ENCODE assay signal across 8 cellular contexts in genomic region chr10:102135956-102136526, GRCh38. TPM values are rescaled to one million over a fixed set of nuclear protein-coding genes. Genes with fewer than 3 reads are reported as not detected.
DNase-seq lines count a peak whose midpoint lies in the region; ATAC-seq and TF ChIP-seq lines count a peak whose summit lies in the region.

No MANE protein-coding gene starts in this region.

- no peak overlapping the region for H3K4me3 Mint-ChIP-seq in activated CD4-positive, alpha-beta memory T cell treated with anti-CD3 and anti-CD28 coated beads, Interleukin-2, amount 10 ng/mL, durations not matched to agents 7 days and 5 days
- H3K4me3 Mint-ChIP-seq in neural crest cell: peak overlapping the region; percentile 67

- H3K79me2 ChIP-seq in SK-N-SH (ENCODE audit: insufficient read depth): peaks cover 83% of the 10 kb centered on the region
- peaks cover 82% of the 10 kb centered on the region for H3K79me2 ChIP-seq in KMS-11 (ENCODE audit: insufficient read depth, low read depth)
- peaks cover 81% of the 10 kb centered on the region for H3K79me2 ChIP-seq in mesendoderm (ENCODE audit: control insufficient read depth, insufficient read depth, low read length)

- no peak overlapping the region for H2BK5ac ChIP-seq in mesendoderm (ENCODE audit: low read length)

- H3K36me3 Mint-ChIP-seq in activated CD4-positive, alpha-beta memory T cell treated with anti-CD3 and anti-CD28 coated beads, Interleukin-2, amount 10 ng/mL, durations not matched to agents 7 days and 5 days (ENCODE audit: low read depth): peaks cover 49% of the 10 kb centered on the region
- H3K36me3 Mint-ChIP-seq in neural crest cell (ENCODE audit: low read depth): peaks cover 14% of the 10 kb centered on the region

- POLR2A ChIA-PET in SK-N-SH (lab: Yijun Ruan, JAX): no interaction called here
- POLR2A ChIA-PET in activated CD4-positive, alpha-beta memory T cell treated with anti-CD3 and anti-CD28 coated beads, Interleukin-2, amount 10 ng/mL, durations not matched to agents 7 days and 5 days (lab: Charles Lee): interaction anchor here (1.0 to 2.1 kb wide), 9 partner anchors 11 to 318 kb away, joined by 3 to 9 read pairs (median 6); partner anchors contain the start of gene OGA

- 88% methylated on average over 7 of the region's 7 CpGs for WGBS in SK-N-SH (ENCODE audit: low lambda C conversion rate)
- no CpG with 5 or more reads among the region's 7 CpGs for WGBS in mesendoderm (ENCODE audit: extremely low coverage, insufficient coverage, low lambda C conversion rate)

- H2AFZ ChIP-seq in SK-N-SH (ENCODE audit: low read depth) (no peak overlapping the region), KMS-11 (ENCODE audit: low read depth) (no peak overlapping the region)

- TF ChIP-seq CTCF in SK-N-SH (IDR thresholded peaks at IDR 0.05) (no peak), KMS-11 (conservative IDR thresholded peaks at IDR 0.05; ENCODE audit: low read depth, low read length) (no peak), neural crest cell (conservative IDR thresholded peaks at IDR 0.05) (no peak)

- peaks cover 23 to 41% of the 10 kb centered on the region in 2 experiments for H3K36me3 ChIP-seq in SK-N-SH (replicated peaks in 1 of 2; ENCODE audit: control insufficient read depth in 1 of 2, insufficient read depth in 2 of 2, low read length in 1 of 2)
- H3K36me3 ChIP-seq in KMS-11 (ENCODE audit: insufficient read depth): 0 out of 2 replicates have a peak, but pooled peaks cover 27% of the 10 kb centered on the region
- peaks cover 25% of the 10 kb centered on the region for H3K36me3 ChIP-seq in mesendoderm (ENCODE audit: control insufficient read depth, insufficient read depth, low read length)

- H3K4me3 ChIP-seq in SK-N-SH (ENCODE audit: low read depth in 2 of 2, low read length in 1 of 2) (no peak overlapping the region), KMS-11 (IDR thresholded peaks at IDR 0.05; ENCODE audit: insufficient read depth, low read depth, low read length) (no peak overlapping the region), mesendoderm (ENCODE audit: low read length) (no peak overlapping the region)

- H3K27me3 ChIP-seq in SK-N-SH (ENCODE audit: insufficient read depth) (no peaks in the 10 kb centered on the region), KMS-11 (ENCODE audit: insufficient read depth, low read depth) (no peaks in the 10 kb centered on the region), mesendoderm (ENCODE audit: insufficient read depth, low read length, poor library complexity) (no peaks in the 10 kb centered on the region)

- H3K27ac Mint-ChIP-seq in activated CD4-positive, alpha-beta memory T cell treated with anti-CD3 and anti-CD28 coated beads, Interleukin-2, amount 10 ng/mL, durations not matched to agents 7 days and 5 days: peak overlapping the region; percentile 52
- H3K27ac Mint-ChIP-seq in neural crest cell (ENCODE audit: unreplicated experiment): no peak overlapping the region

- no peak overlapping the region for H3K56ac ChIP-seq in mesendoderm (ENCODE audit: low read length)

- H3K9me2 ChIP-seq in SK-N-SH: no peaks in the 10 kb centered on the region

- TF ChIP-seq EP300 in SK-N-SH (IDR thresholded peaks at IDR 0.05; ENCODE audit: borderline replicate concordance in 1 of 2, low read depth in 1 of 2, low read length in 1 of 2): no peak

- peak overlapping the region; percentile 40; the same call in 1 of the 2 replicates for H3K4me2 ChIP-seq in SK-N-SH
- peak overlapping the region; percentile 87 for H3K4me2 ChIP-seq in KMS-11
- H3K4me2 ChIP-seq in mesendoderm (ENCODE audit: low read length): no peak overlapping the region

- ATAC-seq in SK-N-SH treated with all-trans-retinoic acid at 6 μM for 48 hours: no peak
- ATAC-seq in HG02623 (IDR thresholded peaks at IDR 0.05; ENCODE audit: unreplicated experiment): no peak

- no peak overlapping the region for H4K8ac ChIP-seq in mesendoderm (ENCODE audit: low read depth, low read length)

- no peaks in the 10 kb centered on the region for H3K9me3 ChIP-seq in SK-N-SH

- peaks cover 46% of the 10 kb centered on the region for H3K4me1 Mint-ChIP-seq in activated CD4-positive, alpha-beta memory T cell treated with anti-CD3 and anti-CD28 coated beads, Interleukin-2, amount 10 ng/mL, durations not matched to agents 7 days and 5 days
- peaks cover 34% of the 10 kb centered on the region for H3K4me1 Mint-ChIP-seq in neural crest cell

- no peak overlapping the region for H2BK15ac ChIP-seq in mesendoderm (replicated peaks; ENCODE audit: low read depth)

- H3K27ac ChIP-seq in SK-N-SH (ENCODE audit: low read depth in 2 of 2, low read length in 1 of 2): no peak overlapping the region
- H3K27ac ChIP-seq in KMS-11: no peak overlapping the region
- H3K27ac ChIP-seq in mesendoderm (ENCODE audit: low read depth, low read length): no peak overlapping the region

- H4K5ac ChIP-seq in mesendoderm (ENCODE audit: low read length): no peak overlapping the region

- peaks cover 22% of the 10 kb centered on the region for H3K79me1 ChIP-seq in mesendoderm (ENCODE audit: low read length)

- H3F3A ChIP-seq in SK-N-SH (replicated peaks; ENCODE audit: insufficient read depth): peaks cover 10% of the 10 kb centered on the region

- H2BK120ac ChIP-seq in mesendoderm (ENCODE audit: low read depth, low read length): no peak overlapping the region

- H3K4ac ChIP-seq in mesendoderm (ENCODE audit: low read depth, low read length): no peak overlapping the region

- H3K23ac ChIP-seq in mesendoderm (ENCODE audit: low read length): no peak overlapping the region

- no peaks in the 10 kb centered on the region for H3K27me3 Mint-ChIP-seq in activated CD4-positive, alpha-beta memory T cell treated with anti-CD3 and anti-CD28 coated beads, Interleukin-2, amount 10 ng/mL, durations not matched to agents 7 days and 5 days
- no peaks in the 10 kb centered on the region for H3K27me3 Mint-ChIP-seq in neural crest cell (ENCODE audit: low read depth)

- H2AK5ac ChIP-seq in mesendoderm (ENCODE audit: low read length): no peak overlapping the region

- H3K9ac ChIP-seq in SK-N-SH (no peak overlapping the region), KMS-11 (no peak overlapping the region), mesendoderm (ENCODE audit: low read length) (no peak overlapping the region)

- no peaks in the 10 kb centered on the region for H3K9me3 Mint-ChIP-seq in activated CD4-positive, alpha-beta memory T cell treated with anti-CD3 and anti-CD28 coated beads, Interleukin-2, amount 10 ng/mL, durations not matched to agents 7 days and 5 days
- H3K9me3 Mint-ChIP-seq in neural crest cell: no peaks in the 10 kb centered on the region

- CTCF ChIA-PET in SK-N-SH (lab: Yijun Ruan, JAX): interaction anchor here (0.8 to 1.9 kb wide), 7 partner anchors 14 to 246 kb away, joined by 3 to 7 read pairs (median 3); no protein-coding TSS in a partner anchor
- CTCF ChIA-PET in activated CD4-positive, alpha-beta memory T cell treated with anti-CD3 and anti-CD28 coated beads, Interleukin-2, amount 10 ng/mL, durations not matched to agents 7 days and 5 days (lab: Charles Lee): interaction anchor here (0.6 to 3.7 kb wide), 5 partner anchors 8 to 258 kb away, joined by 3 to 16 read pairs (median 3); partner anchors contain the start of gene NOLC1

- no peak for TF ChIP-seq RAD21 in SK-N-SH (IDR thresholded peaks at IDR 0.05; ENCODE audit: low read length)

- H4K20me1 ChIP-seq in SK-N-SH (ENCODE audit: insufficient read depth) (peaks cover 72% of the 10 kb centered on the region), KMS-11 (ENCODE audit: insufficient read depth) (peaks cover 48% of the 10 kb centered on the region)

- H3K4me1 ChIP-seq in SK-N-SH (ENCODE audit: control insufficient read depth in 1 of 2, insufficient read depth in 2 of 2, low read depth in 1 of 2, low read length in 1 of 2) (peaks cover 13 to 18% of the 10 kb centered on the region in 2 experiments; a peak in 2 of 4 replicates), KMS-11 (ENCODE audit: low read depth, poor library complexity, severe bottlenecking) (peaks cover 34% of the 10 kb centered on the region), mesendoderm (ENCODE audit: control insufficient read depth, low read depth, low read length) (no peaks in the 10 kb centered on the region)

- DNase-seq in SK-N-SH (no peak), neural crest cell (ENCODE audit: low read depth, low spot score) (no peak), kidney glomerular epithelial cell (lab: John Stamatoyannopoulos, UW) (no peak), mesendoderm (no peak)
- no peak for DNase-seq in activated CD4-positive, alpha-beta memory T cell treated with anti-CD3 and anti-CD28 coated beads, Interleukin-2, amount 10 ng/mL, durations not matched to agents 7 days and 5 days

- H3K18ac ChIP-seq in mesendoderm (ENCODE audit: low read length): no peak overlapping the region

TF ChIP-seq in SK-N-SH, 30 proteins besides CTCF, POLR2A, EP300 and RAD21 (continues in another document):
- no peak for TF ChIP-seq MXI1 (IDR thresholded peaks at IDR 0.05; ENCODE audit: low read depth, low read length)
- no peak for TF ChIP-seq JUND (IDR thresholded peaks at IDR 0.05)
- no peak for TF ChIP-seq NFIC (IDR thresholded peaks at IDR 0.05; ENCODE audit: borderline replicate concordance)

TF ChIP-seq in SK-N-SH treated with all-trans-retinoic acid at 6 μM for 48 hours, 23 proteins besides CTCF, POLR2A, EP300 and RAD21 (continues in another document):
- TF ChIP-seq ARNTL (CRISPR knock-in tag; IDR thresholded peaks at IDR 0.05; ENCODE audit: borderline replicate concordance, low read depth) (no peak), OSR1 (CRISPR knock-in tag; IDR thresholded peaks at IDR 0.05) (no peak), ESRRG (CRISPR knock-in tag; IDR thresholded peaks at IDR 0.05) (no peak)

RNA-seq across cellular contexts. Expression of gene PPRC1, which starts 3.2 kb away (rescaled TPM):
- 22.6 and 23.1 TPM in 2 replicates for polyA plus RNA-seq in SK-N-SH (2012; rRNA removed)
- 9.6 and 13.0 TPM in 2 replicates for polyA plus RNA-seq in SK-N-SH (2012; cell fraction: cytosol; rRNA removed)
- polyA plus RNA-seq in SK-N-SH (2012; cell fraction: nucleus; rRNA removed): 77.6 and 92.4 TPM in 2 replicates
- total RNA-seq in activated CD4-positive, alpha-beta memory T cell treated with anti-CD3 and anti-CD28 coated beads, Interleukin-2, amount 10 ng/mL, durations not matched to agents 7 days and 5 days: 10 to 100 TPM; 32.5 to 35.8 TPM
- 66.3 and 68.3 TPM in 2 replicates for total RNA-seq in neural crest cell
- 74.1 TPM for polyA plus RNA-seq in mesendoderm (2013, experiment 1 of 2)
- 73.8 TPM for polyA plus RNA-seq in mesendoderm (2013, experiment 2 of 2)

RNA-seq across cellular contexts. Expression of gene LDB1, which starts 15.9 kb away (rescaled TPM):
- 85.9 and 113 TPM in 2 replicates for polyA plus RNA-seq in SK-N-SH (2012; rRNA removed)
- polyA plus RNA-seq in SK-N-SH (2012; cell fraction: cytosol; rRNA removed): 31.9 and 39.8 TPM in 2 replicates
- polyA plus RNA-seq in SK-N-SH (2012; cell fraction: nucleus; rRNA removed): 361 and 398 TPM in 2 replicates
- 10 to 100 TPM; 81.3 to 83.1 TPM for total RNA-seq in activated CD4-positive, alpha-beta memory T cell treated with anti-CD3 and anti-CD28 coated beads, Interleukin-2, amount 10 ng/mL, durations not matched to agents 7 days and 5 days
- total RNA-seq in neural crest cell: 122 and 127 TPM in 2 replicates
- polyA plus RNA-seq in mesendoderm (2013, experiment 1 of 2): 57.8 TPM
- 57.6 TPM for polyA plus RNA-seq in mesendoderm (2013, experiment 2 of 2)

RNA-seq across cellular contexts. Expression of gene NOLC1, which starts 16.1 kb away (rescaled TPM):
- 71.8 and 94.6 TPM in 2 replicates for polyA plus RNA-seq in SK-N-SH (2012; rRNA removed)
- 83.4 and 99.2 TPM in 2 replicates for polyA plus RNA-seq in SK-N-SH (2012; cell fraction: cytosol; rRNA removed)
- 79.8 and 108 TPM in 2 replicates for polyA plus RNA-seq in SK-N-SH (2012; cell fraction: nucleus; rRNA removed)
- total RNA-seq in activated CD4-positive, alpha-beta memory T cell treated with anti-CD3 and anti-CD28 coated beads, Interleukin-2, amount 10 ng/mL, durations not matched to agents 7 days and 5 days: 10 to 100 TPM; 57.0 to 64.3 TPM
- 111 and 116 TPM in 2 replicates for total RNA-seq in neural crest cell
- polyA plus RNA-seq in mesendoderm (2013, experiment 1 of 2): 285 TPM
- 294 TPM for polyA plus RNA-seq in mesendoderm (2013, experiment 2 of 2)
